Comparison of ENCODE assay signal across 18 cellular contexts in genomic region chr1:47478090-47478489, GRCh38. TPM values are rescaled to one million over a fixed set of nuclear protein-coding genes. Genes with fewer than 3 reads are reported as not detected.
DNase-seq lines count a peak whose midpoint lies in the region; ATAC-seq and TF ChIP-seq lines count a peak whose summit lies in the region.
"Had no signal": no experiment of that assay in that cellular context is flagged by ENCODE, and none has a peak within 500 bp of the region (broad histone marks: within the 10 kb centered on the region; RNA-seq: fewer than 3 reads in every experiment).

No MANE protein-coding gene starts in this region.

- no peaks in the 10 kb centered on the region for H3K36me3 ChIP-seq in gastroesophageal sphincter
- no peaks in the 10 kb centered on the region for H3K36me3 ChIP-seq in prostate gland
- H3K36me3 ChIP-seq: ascending aorta had no signal

- whole genome bisulfite sequencing in gastroesophageal sphincter (ENCODE audit: low coverage in 1 of 2), 2 donors: 10 to 12% methylated on average over 6 to 9 of the region's 9 CpGs
- 15% methylated on average over 9 of the region's 9 CpGs for WGBS in prostate gland

- H3K9me3 ChIP-seq in gastroesophageal sphincter (no peaks in the 10 kb centered on the region), prostate gland (no peaks in the 10 kb centered on the region)
- H3K9me3 ChIP-seq: ascending aorta had no signal

- TF ChIP-seq POLR2A in gastroesophageal sphincter (IDR thresholded peaks at IDR 0.05): no peak
- TF ChIP-seq POLR2A in prostate gland (IDR thresholded peaks at IDR 0.05): no peak

- H3K27me3 ChIP-seq in gastroesophageal sphincter (no peaks in the 10 kb centered on the region), prostate gland (replicated peaks; ENCODE audit: insufficient read depth) (no peaks in the 10 kb centered on the region)
- H3K27me3 ChIP-seq: ascending aorta had no signal

- intact Hi-C loops in prostate gland (cut with DNase I): no loop called here

- TF ChIP-seq EP300 in gastroesophageal sphincter (IDR thresholded peaks at IDR 0.05): no peak

- H3K27ac ChIP-seq in gastroesophageal sphincter (no peak overlapping the region), prostate gland (peak overlapping the region in 1 of 2 donors; percentile 4)
- H3K27ac ChIP-seq: ascending aorta, parathyroid adenoma had no signal

- H3K4me3 ChIP-seq in gastroesophageal sphincter (no peak overlapping the region), prostate gland (no peak overlapping the region)
- H3K4me3 ChIP-seq: ascending aorta had no signal

- H3K4me1 ChIP-seq in gastroesophageal sphincter (peaks cover 0 to 23% (median 0%) of the 10 kb centered on the region in 3 donors), prostate gland (replicated peaks) (peaks cover 4% of the 10 kb centered on the region)
- H3K4me1 ChIP-seq: parathyroid adenoma had no signal

- ATAC-seq in gastroesophageal sphincter (peak; percentile 76), HG03520 (IDR thresholded peaks at IDR 0.05; ENCODE audit: unreplicated experiment) (no peak), GM21515 (IDR thresholded peaks at IDR 0.05; ENCODE audit: unreplicated experiment) (no peak), GM18873 (IDR thresholded peaks at IDR 0.05; ENCODE audit: low FRiP score, unreplicated experiment) (no peak)

- DNase-seq in COLO668 (lab: John Stamatoyannopoulos, UW; ENCODE audit: unreplicated experiment) (peak; percentile 61), NCI-H226 (peak; percentile 46), prostate gland (ENCODE audit: low spot score) (peak; percentile 79)
- DNase-seq in stimulated activated CD4-positive, alpha-beta T cell treated with anti-CD3 and anti-CD28 coated beads, Interleukin-1b, Interleukin-23, amount 100 ng/mL, for 48 hours: no peak
- DNase-seq: activated B cell treated with CpG ODN at 0.5 μM for 24 hours; activated T-cell treated with anti-CD3 and anti-CD28 coated beads for 4 hours; C1 segment of cervical spinal cord; effector memory CD4-positive, alpha-beta T cell; glutamatergic neuron; NCI-H446; stimulated activated CD4-positive, alpha-beta T cell treated with anti-CD3 and anti-CD28 coated beads, Interleukin-4, amount 100 ng/mL, for 24 hours; stimulated activated naive CD4-positive, alpha-beta T cell had no signal

- TF ChIP-seq CTCF in gastroesophageal sphincter (IDR thresholded peaks at IDR 0.05) (no peak), prostate gland (IDR thresholded peaks at IDR 0.05) (no peak)

RNA-seq across cellular contexts. Expression of gene FOXD2, which starts 40.2 kb away (rescaled TPM):
- total RNA-seq in gastroesophageal sphincter (under 1 TPM; 0.04 to 0.81 (median 0.57) TPM), prostate gland (1 to 10 TPM; 1.2 to 1.8 TPM)
